ENCODE assay signal across 8 cellular contexts in the genomic region with DNA sequence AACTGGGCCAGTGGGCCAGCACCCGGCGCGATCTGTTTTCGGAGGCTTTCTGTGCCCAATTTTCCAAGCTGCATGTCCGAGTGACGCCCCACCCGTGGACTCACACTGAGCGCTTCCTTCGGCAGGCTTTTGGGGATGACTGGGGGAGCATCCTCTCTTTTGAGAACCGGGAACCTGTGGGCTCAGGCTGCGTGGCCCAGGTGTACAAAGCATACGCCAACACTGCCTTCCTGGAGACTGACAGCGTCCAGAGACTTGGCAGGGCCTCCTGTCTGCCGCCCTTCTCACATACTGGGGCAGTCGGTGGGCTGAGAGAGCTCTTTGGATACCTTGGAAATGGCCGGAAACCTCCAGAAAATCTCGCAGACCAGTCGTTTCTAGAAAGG. TPM values are rescaled to one million over a fixed set of nuclear protein-coding genes. Genes with fewer than 3 reads are reported as not detected.
DNase-seq lines count a peak whose midpoint lies in the region; ATAC-seq lines count a peak whose summit lies in the region.

No MANE protein-coding gene starts in this region.

- ATAC-seq in activated naive CD8-positive, alpha-beta T cell treated with anti-CD3 and anti-CD28 coated beads, Interleukin-2, amount 50 U/mL, for 24 hours, result no peak
- no peak for ATAC-seq in stimulated activated naive CD8-positive, alpha-beta T cell treated with anti-CD3 and anti-CD28 coated beads, Interleukin-15, amount 100 ng/mL, for 72 hours
- ATAC-seq in GM21447 (IDR thresholded peaks at IDR 0.05; ENCODE audit: unreplicated experiment), result no peak

- H3K36me3 ChIP-seq in HUES48 (ENCODE audit: control insufficient read depth, insufficient read depth, low read length) (no peaks in the 10 kb centered on the region), iPS-18a (ENCODE audit: control insufficient read depth, low read depth, low read length) (no peaks in the 10 kb centered on the region), MG63 (no peaks in the 10 kb centered on the region; the same call in 1 of the 2 replicates)

- H3K9me3 ChIP-seq in HUES48 (ENCODE audit: control insufficient read depth, insufficient read depth, low read length) (no peaks in the 10 kb centered on the region), iPS-18a (ENCODE audit: control insufficient read depth, low read depth, low read length) (no peaks in the 10 kb centered on the region), MG63 (no peaks in the 10 kb centered on the region)

- peaks cover 8% of the 10 kb centered on the region for H3K27me3 ChIP-seq in HUES48 (ENCODE audit: control insufficient read depth, insufficient read depth, low read length)
- peaks cover 20% of the 10 kb centered on the region for H3K27me3 ChIP-seq in iPS-18a (ENCODE audit: control insufficient read depth, insufficient read depth, low read length)
- H3K27me3 ChIP-seq in MG63, result no peaks in the 10 kb centered on the region

- H3K4me3 ChIP-seq in HUES48 (ENCODE audit: low read depth, low read length), result peak overlapping the region; percentile 87; the same call in 1 of the 2 replicates
- H3K4me3 ChIP-seq in iPS-18a (ENCODE audit: low read length), result peak overlapping the region; percentile 64
- H3K4me3 ChIP-seq in MG63, result no peak overlapping the region; the same call in 1 of the 2 replicates

- no peak for DNase-seq in activated naive CD8-positive, alpha-beta T cell treated with anti-CD3 and anti-CD28 coated beads, Interleukin-2, amount 50 U/mL, for 24 hours
- no peak for DNase-seq in stimulated activated naive CD8-positive, alpha-beta T cell treated with anti-CD3 and anti-CD28 coated beads, Interleukin-15, amount 100 ng/mL, for 72 hours
- DNase-seq in MG63, result no peak
- DNase-seq in HT-29 (ENCODE audit: low spot score), result no peak
- no peak for DNase-seq in foreskin melanocyte

- peaks cover 10% of the 10 kb centered on the region; the same call in 1 of the 2 replicates for H3K4me1 ChIP-seq in HUES48 (ENCODE audit: control insufficient read depth, insufficient read depth, low read length)
- H3K4me1 ChIP-seq in iPS-18a (ENCODE audit: control insufficient read depth, low read depth, low read length), result peaks cover 6% of the 10 kb centered on the region

- peaks cover 36% of the 10 kb centered on the region for H3K4me1 Mint-ChIP-seq in activated naive CD8-positive, alpha-beta T cell treated with anti-CD3 and anti-CD28 coated beads, Interleukin-2, amount 50 U/mL, for 24 hours
- H3K4me1 Mint-ChIP-seq in stimulated activated naive CD8-positive, alpha-beta T cell treated with anti-CD3 and anti-CD28 coated beads, Interleukin-15, amount 100 ng/mL, for 72 hours, result peaks cover 51% of the 10 kb centered on the region

- peak overlapping the region; percentile 77 for H3K4me3 Mint-ChIP-seq in activated naive CD8-positive, alpha-beta T cell treated with anti-CD3 and anti-CD28 coated beads, Interleukin-2, amount 50 U/mL, for 24 hours
- H3K4me3 Mint-ChIP-seq in stimulated activated naive CD8-positive, alpha-beta T cell treated with anti-CD3 and anti-CD28 coated beads, Interleukin-15, amount 100 ng/mL, for 72 hours, result peak overlapping the region; percentile 93 to 96

- no peaks in the 10 kb centered on the region for H3K27me3 Mint-ChIP-seq in activated naive CD8-positive, alpha-beta T cell treated with anti-CD3 and anti-CD28 coated beads, Interleukin-2, amount 50 U/mL, for 24 hours
- H3K27me3 Mint-ChIP-seq in stimulated activated naive CD8-positive, alpha-beta T cell treated with anti-CD3 and anti-CD28 coated beads, Interleukin-15, amount 100 ng/mL, for 72 hours, result no peaks in the 10 kb centered on the region

- H3K9me3 Mint-ChIP-seq in activated naive CD8-positive, alpha-beta T cell treated with anti-CD3 and anti-CD28 coated beads, Interleukin-2, amount 50 U/mL, for 24 hours, result no peaks in the 10 kb centered on the region
- no peaks in the 10 kb centered on the region for H3K9me3 Mint-ChIP-seq in stimulated activated naive CD8-positive, alpha-beta T cell treated with anti-CD3 and anti-CD28 coated beads, Interleukin-15, amount 100 ng/mL, for 72 hours

- H3K36me3 Mint-ChIP-seq in activated naive CD8-positive, alpha-beta T cell treated with anti-CD3 and anti-CD28 coated beads, Interleukin-2, amount 50 U/mL, for 24 hours (ENCODE audit: low read depth), result peaks cover 7% of the 10 kb centered on the region

- H3K27ac ChIP-seq in HUES48 (ENCODE audit: low read depth, low read length) (no peak overlapping the region), iPS-18a (ENCODE audit: low read length) (no peak overlapping the region)

- H3K9ac ChIP-seq in HUES48 (ENCODE audit: low read depth, low read length) (no peak overlapping the region), iPS-18a (ENCODE audit: low read length) (no peak overlapping the region)

- H3K27ac Mint-ChIP-seq in activated naive CD8-positive, alpha-beta T cell treated with anti-CD3 and anti-CD28 coated beads, Interleukin-2, amount 50 U/mL, for 24 hours, result no peak overlapping the region
- peak overlapping the region; percentile 71 to 86 for H3K27ac Mint-ChIP-seq in stimulated activated naive CD8-positive, alpha-beta T cell treated with anti-CD3 and anti-CD28 coated beads, Interleukin-15, amount 100 ng/mL, for 72 hours

RNA-seq across cellular contexts. Expression of a gene that starts 1.0 kb away (rescaled TPM):
- total RNA-seq in MG63 (2014; rRNA removed; shearing (Covaris generic); ENCODE audit: low replicate concordance), result 15.7 and 37.2 TPM in 2 replicates
- total RNA-seq in HT-29 (2014; rRNA removed; shearing (Covaris generic)), result 37.3 and 43.5 TPM in 2 replicates

RNA-seq across cellular contexts. Expression of a gene that starts 22.7 kb away (rescaled TPM):
- 196 and 288 TPM in 2 replicates for total RNA-seq in MG63 (2014; rRNA removed; shearing (Covaris generic); ENCODE audit: low replicate concordance)
- 328 and 378 TPM in 2 replicates for total RNA-seq in HT-29 (2014; rRNA removed; shearing (Covaris generic))

RNA-seq across cellular contexts. Expression of a gene that starts 33.1 kb away (rescaled TPM):
- 25.4 and 32.4 TPM in 2 replicates for total RNA-seq in MG63 (2014; rRNA removed; shearing (Covaris generic); ENCODE audit: low replicate concordance)
- total RNA-seq in HT-29 (2014; rRNA removed; shearing (Covaris generic)), result not detected in 2 replicates

Comparison
In these comparisons a context has a peak if more than half of its experiments do, and no peak if none do; other contexts are left out.
1. RNA of a gene that starts 33.1 kb away (total RNA-seq): 25.4 to 32.4 TPM in MG63; not detected in HT-29; every median in the first group is over 10 times any median in the second.